ENCODE assay signal across 8 cellular contexts in genomic region chr22:32531955-32532818, GRCh38. TPM values are rescaled to one million over a fixed set of nuclear protein-coding genes. Genes with fewer than 3 reads are reported as not detected.
DNase-seq lines count a peak whose midpoint lies in the region; TF ChIP-seq lines count a peak whose summit lies in the region.
"Had no signal": no experiment of that assay in that cellular context is flagged by ENCODE, and none has a peak within 500 bp of the region (broad histone marks: within the 10 kb centered on the region; RNA-seq: fewer than 3 reads in every experiment).

No MANE protein-coding gene starts in this region.

- H3K27me3 Mint-ChIP-seq in chondrocyte (ENCODE audit: low read depth): peaks cover 8% of the 10 kb centered on the region
- H3K27me3 Mint-ChIP-seq in T-helper 2 cell treated with Interferon-gamma antibody and Interleukin-4, amounts not matched to agents 5 μg/mL and 100 μg/mL, for 36 hours (ENCODE audit: low read depth): no peaks in the 10 kb centered on the region

- H3K36me3 Mint-ChIP-seq in chondrocyte (ENCODE audit: low read depth): no peaks in the 10 kb centered on the region
- H3K36me3 Mint-ChIP-seq in T-helper 2 cell treated with Interferon-gamma antibody and Interleukin-4, amounts not matched to agents 5 μg/mL and 100 μg/mL, for 36 hours (ENCODE audit: low read depth): no peaks in the 10 kb centered on the region
- H3K36me3 Mint-ChIP-seq: naive B cell had no signal

- DNase-seq in NCI-H146 treated with DMSO at 0.1 percent for 48 hours (lab: John Stamatoyannopoulos, UW; ENCODE audit: unreplicated experiment) (peak; percentile 47), chondrocyte (ENCODE audit: low spot score) (peak; percentile 96), left kidney (ENCODE audit: low read depth, low spot score) (peak; percentile 91), tibial nerve (ENCODE audit: low spot score in 2 of 2) (peak in 1 of 2 donors; percentile 86), DMS79 treated with DMSO at 0.1 percent for 48 hours (lab: John Stamatoyannopoulos, UW) (no peak), NCI-H345 (lab: John Stamatoyannopoulos, UW) (no peak)
- no peak for DNase-seq in T-helper 2 cell treated with Interferon-gamma antibody and Interleukin-4, amounts not matched to agents 5 μg/mL and 100 μg/mL, for 36 hours (ENCODE audit: low spot score)
- DNase-seq: naive B cell had no signal

- H3K36me3 ChIP-seq in tibial nerve: no peaks in the 10 kb centered on the region

- TF ChIP-seq EP300 in tibial nerve (IDR thresholded peaks at IDR 0.05): no peak

- no peaks in the 10 kb centered on the region for H3K27me3 ChIP-seq in tibial nerve

- peaks cover 49% of the 10 kb centered on the region for H3K4me1 Mint-ChIP-seq in chondrocyte (ENCODE audit: low read depth)
- no peaks in the 10 kb centered on the region for H3K4me1 Mint-ChIP-seq in T-helper 2 cell treated with Interferon-gamma antibody and Interleukin-4, amounts not matched to agents 5 μg/mL and 100 μg/mL, for 36 hours (ENCODE audit: low read depth)

- H3K4me3 Mint-ChIP-seq in chondrocyte (ENCODE audit: unreplicated experiment): no peak overlapping the region
- H3K4me3 Mint-ChIP-seq in T-helper 2 cell treated with Interferon-gamma antibody and Interleukin-4, amounts not matched to agents 5 μg/mL and 100 μg/mL, for 36 hours: no peak overlapping the region
- H3K4me3 Mint-ChIP-seq: naive B cell had no signal

- no peaks in the 10 kb centered on the region for H3K9me3 ChIP-seq in tibial nerve

- TF ChIP-seq POLR2A in tibial nerve (IDR thresholded peaks at IDR 0.05): peak in 1 of 2 donors; percentile 41

- H3K9me3 Mint-ChIP-seq in chondrocyte (ENCODE audit: low read depth): no peaks in the 10 kb centered on the region
- no peaks in the 10 kb centered on the region for H3K9me3 Mint-ChIP-seq in T-helper 2 cell treated with Interferon-gamma antibody and Interleukin-4, amounts not matched to agents 5 μg/mL and 100 μg/mL, for 36 hours

- H3K4me3 ChIP-seq in tibial nerve: peak overlapping the region in 1 of 4 donors; percentile 5

- H3K27ac ChIP-seq in tibial nerve: peak overlapping the region; percentile 47 to 91 (median 80)

- H3K4me1 ChIP-seq in tibial nerve: peaks cover 0 to 77% (median 46%) of the 10 kb centered on the region in 4 donors

- WGBS in tibial nerve, 2 donors: 23 to 32% methylated on average over 15 to 16 of the region's 19 CpGs

- TF ChIP-seq CTCF in chondrocyte (IDR thresholded peaks at IDR 0.05) (no peak), tibial nerve (IDR thresholded peaks at IDR 0.05) (no peak)

- peak overlapping the region; percentile 85 for H3K27ac Mint-ChIP-seq in chondrocyte (ENCODE audit: unreplicated experiment)
- H3K27ac Mint-ChIP-seq in T-helper 2 cell treated with Interferon-gamma antibody and Interleukin-4, amounts not matched to agents 5 μg/mL and 100 μg/mL, for 36 hours: no peak overlapping the region

RNA-seq across cellular contexts. Expression of gene FBXO7, which starts 57.6 kb away (rescaled TPM):
- total RNA-seq in chondrocyte: 76.0 to 76.6 TPM (median 76.3 TPM) in 3 replicates
- total RNA-seq in tibial nerve: 100 to 1,000 TPM in 1 of 4 donors, 10 to 100 TPM in 3; 86.1 to 108 (median 92.9) TPM

Comparison
In these comparisons a context has a peak if more than half of its experiments do, and no peak if none do; other contexts are left out.
1. DNase-seq: peak in NCI-H146 treated with DMSO at 0.1 percent for 48 hours (single experiment), chondrocyte (single experiment) and left kidney (single experiment); none in T-helper 2 cell treated with Interferon-gamma antibody and Interleukin-4, amounts not matched to agents 5 μg/mL and 100 μg/mL, for 36 hours (single experiment), DMS79 treated with DMSO at 0.1 percent for 48 hours (single experiment) and NCI-H345 (single experiment).